ENCODE assay signal across 8 cellular contexts in genomic region chr18:23143059-23143831, GRCh38. TPM values are rescaled to one million over a fixed set of nuclear protein-coding genes. Genes with fewer than 3 reads are reported as not detected.
DNase-seq lines count a peak whose midpoint lies in the region; ATAC-seq and TF ChIP-seq lines count a peak whose summit lies in the region.

No MANE protein-coding gene starts in this region.

- no peak for TF ChIP-seq CTCF in ascending aorta (IDR thresholded peaks at IDR 0.05)
- no peak for TF ChIP-seq CTCF in right lobe of liver (IDR thresholded peaks at IDR 0.05)
- no peak for TF ChIP-seq CTCF in uterus (IDR thresholded peaks at IDR 0.05)
- no peak for TF ChIP-seq CTCF in prostate gland (IDR thresholded peaks at IDR 0.05)

- H3K36me3 ChIP-seq in ascending aorta (no peaks in the 10 kb centered on the region), right lobe of liver (no peaks in the 10 kb centered on the region), uterus (no peaks in the 10 kb centered on the region), prostate gland (no peaks in the 10 kb centered on the region)

- H3K4me1 ChIP-seq in ascending aorta: peaks cover 15 to 39% of the 10 kb centered on the region in 2 donors
- peaks cover 0 to 54% (median 24%) of the 10 kb centered on the region in 4 donors for H3K4me1 ChIP-seq in right lobe of liver
- peaks cover 6 to 16% of the 10 kb centered on the region in 2 donors for H3K4me1 ChIP-seq in uterus
- H3K4me1 ChIP-seq in prostate gland (replicated peaks): no peaks in the 10 kb centered on the region

- DNase-seq in activated effector memory CD4-positive, alpha-beta T cell treated with anti-CD3 and anti-CD28 coated beads, Interleukin-2, amount 50 U/mL, for 16 hours: peak; percentile 60
- DNase-seq in activated effector memory CD4-positive, alpha-beta T cell treated with Interleukin-2 at 50 U/mL for 16 hours: no peak
- peak in 1 of 2 donors; percentile 74 for DNase-seq in ascending aorta (ENCODE audit: low spot score in 2 of 2)
- no peak for DNase-seq in right lobe of liver
- DNase-seq in uterus: peak in 1 of 2 donors; percentile 56
- DNase-seq in EL: no peak
- DNase-seq in prostate gland (ENCODE audit: low spot score): no peak
- DNase-seq in cerebellum (ENCODE audit: low spot score): no peak

- ATAC-seq in right lobe of liver: peak; percentile 19 to 42 (median 30)

- no peak for TF ChIP-seq POLR2A in right lobe of liver (IDR thresholded peaks at IDR 0.05)
- TF ChIP-seq POLR2A in uterus (IDR thresholded peaks at IDR 0.05): no peak
- TF ChIP-seq POLR2A in prostate gland (IDR thresholded peaks at IDR 0.05): no peak

- H3K4me3 ChIP-seq in ascending aorta (peak overlapping the region in 1 of 2 donors; percentile 19), right lobe of liver (no peak overlapping the region), uterus (no peak overlapping the region), prostate gland (no peak overlapping the region)

- peak overlapping the region; percentile 85 to 91 for H3K27ac ChIP-seq in ascending aorta
- H3K27ac ChIP-seq in right lobe of liver: peak overlapping the region; percentile 11 to 85 (median 12)
- peak overlapping the region; percentile 58 to 67 for H3K27ac ChIP-seq in uterus
- peak overlapping the region in 1 of 2 donors; percentile 37 for H3K27ac ChIP-seq in prostate gland

- H3K27me3 ChIP-seq in ascending aorta: no peaks in the 10 kb centered on the region
- H3K27me3 ChIP-seq in right lobe of liver: no peaks in the 10 kb centered on the region
- no peaks in the 10 kb centered on the region for H3K27me3 ChIP-seq in uterus
- no peaks in the 10 kb centered on the region for H3K27me3 ChIP-seq in prostate gland (replicated peaks; ENCODE audit: insufficient read depth)

- intact Hi-C loops in ascending aorta (cut with DNase I) (no loop called here), right lobe of liver (cut with DNase I) (no loop called here), uterus (cut with DNase I; ENCODE audit: low total_unique reads) (no loop called here), prostate gland (cut with DNase I) (no loop called here)

- H3K9me3 ChIP-seq in ascending aorta (no peaks in the 10 kb centered on the region), right lobe of liver (no peaks in the 10 kb centered on the region), uterus (no peaks in the 10 kb centered on the region), prostate gland (no peaks in the 10 kb centered on the region)

- WGBS in right lobe of liver (ENCODE audit: insufficient coverage, low coverage, low lambda C conversion rate, missing lambda C conversion rate): 40% methylated on average over 10 of the region's 10 CpGs
- WGBS in prostate gland: 48% methylated on average over 10 of the region's 10 CpGs

RNA-seq across cellular contexts. Expression of gene CABLES1, which starts 8.0 kb away (rescaled TPM):
- 5.4 TPM for total RNA-seq in ascending aorta
- 10 to 100 TPM in 5 of 6 experiments, 1 to 10 TPM in 1; 7.4 to 21.5 (median 11.3) TPM for total RNA-seq in right lobe of liver
- total RNA-seq in uterus: 10 to 100 TPM in 1 of 4 donors, 1 to 10 TPM in 3; 8.5 to 12.6 (median 9.2) TPM
- 10 to 100 TPM in 1 of 2 donors, 1 to 10 TPM in 1; 3.9 to 16.2 TPM for total RNA-seq in prostate gland
- total RNA-seq in cerebellum: 7.0 TPM
